11 cellular contexts compared by ENCODE assay signal in genomic region chrX:136447968-136448367, GRCh38. TPM values are rescaled to one million over a fixed set of nuclear protein-coding genes. Genes with fewer than 3 reads are reported as not detected.
"Had no signal": no experiment of that assay in that cellular context is flagged by ENCODE, and none has a peak within 500 bp of the region (broad histone marks: within the 10 kb centered on the region; RNA-seq: fewer than 3 reads in every experiment).

No MANE protein-coding gene starts in this region.

- DNase-seq: IMR-90, KBM-7, KG1 had no signal

- ATAC-seq: HepG2, K562 had no signal

- H3K4me3 Mint-ChIP-seq: IgD-negative memory B cell had no signal

- H3K27ac ChIP-seq: HL-60, KMS-11 had no signal

- H3K4me1 Mint-ChIP-seq: IgD-negative memory B cell had no signal

- H3K36me3 Mint-ChIP-seq: IgD-negative memory B cell had no signal

- H3K9ac ChIP-seq: KMS-11 had no signal

- H3K4me3 ChIP-seq: K562 had no signal

- FAIRE-seq: HepG2, HTR-8/SVneo, K562 had no signal

- H3K4me2 ChIP-seq: KMS-11 had no signal

- H3K9me3 Mint-ChIP-seq: IgD-negative memory B cell had no signal

- H3K27ac Mint-ChIP-seq: IgD-negative memory B cell had no signal

RNA-seq across cellular contexts. Expression of gene BRS3, which starts 39.8 kb away (rescaled TPM):
- total RNA-seq: HepG2, HT-29, HT1080, IMR-90, K562 had no signal
- polyA plus RNA-seq: HepG2, IgD-negative memory B cell, IMR-90, K562 had no signal
